13 cellular contexts compared by ENCODE assay signal in genomic region chrX:46582325-46582724, GRCh38. TPM values are rescaled to one million over a fixed set of nuclear protein-coding genes. Genes with fewer than 3 reads are reported as not detected.
DNase-seq lines count a peak whose midpoint lies in the region; ATAC-seq and TF ChIP-seq lines count a peak whose summit lies in the region.
"Had no signal": no experiment of that assay in that cellular context is flagged by ENCODE, and none has a peak within 500 bp of the region (broad histone marks: within the 10 kb centered on the region; RNA-seq: fewer than 3 reads in every experiment).

No MANE protein-coding gene starts in this region.

- TF ChIP-seq POLR2A in uterus (IDR thresholded peaks at IDR 0.05) (no peak), erythroblast (IDR thresholded peaks at IDR 0.05; ENCODE audit: low read length) (no peak)

- no peak for DNase-seq in heart right ventricle
- no peak for DNase-seq in Right ventricle myocardium inferior (ENCODE audit: missing footprints)
- no peak for DNase-seq in brain microvascular endothelial cell
- DNase-seq in hepatic stellate cell (ENCODE audit: low spot score) = peak; percentile 32
- no peak for DNase-seq in uterus
- DNase-seq in hippocampal formation (lab: John Stamatoyannopoulos, UW) = no peak
- DNase-seq in erythroblast (lab: John Stamatoyannopoulos, UW) = no peak
- DNase-seq in COLO829 (ENCODE audit: low spot score) = no peak
- DNase-seq: activated CD4-positive, alpha-beta T cell treated with anti-CD3 and anti-CD28 coated beads, Interleukin-2, amount 10 ng/mL, durations not matched to agents 24 days and 14 days; DMS79; NCI-H187 treated with DMSO at 0.1 percent for 48 hours; T-cell had no signal

- H3K4me3 ChIP-seq in heart right ventricle (no peak overlapping the region), brain microvascular endothelial cell (ENCODE audit: low read depth, low read length) (no peak overlapping the region), uterus (no peak overlapping the region)

- H3K4me1 ChIP-seq in heart right ventricle (peaks cover 0 to 67% (median 37%) of the 10 kb centered on the region in 9 donors), uterus (no peaks in the 10 kb centered on the region)

- H3K9me3 ChIP-seq in heart right ventricle (no peaks in the 10 kb centered on the region), uterus (no peaks in the 10 kb centered on the region)

- H3K27ac ChIP-seq in heart right ventricle (peak overlapping the region in 9 of 10 donors; percentile 20 to 82 (median 62)), brain microvascular endothelial cell (peak overlapping the region; percentile 86), uterus (peak overlapping the region; percentile 33 to 54)

- H3K27me3 ChIP-seq in heart right ventricle (no peaks in the 10 kb centered on the region), brain microvascular endothelial cell (replicated peaks) (no peaks in the 10 kb centered on the region), uterus (no peaks in the 10 kb centered on the region)

- TF ChIP-seq CTCF in heart right ventricle (IDR thresholded peaks at IDR 0.05) (no peak), brain microvascular endothelial cell (IDR thresholded peaks at IDR 0.05; ENCODE audit: low read depth, low read length, missing control alignments) (no peak), uterus (IDR thresholded peaks at IDR 0.05) (no peak)

- intact Hi-C loops in heart right ventricle (cut with DNase I) = no loop called here
- intact Hi-C loops in Right ventricle myocardium inferior (cut with DNase I) = no loop called here
- intact Hi-C loops in uterus (cut with DNase I; ENCODE audit: low total_unique reads) = no loop called here

- ATAC-seq in heart right ventricle (no peak), Right ventricle myocardium inferior (no peak)
- ATAC-seq: HepG2, T-cell had no signal

- in situ Hi-C loops in brain microvascular endothelial cell (cut with HindIII; ENCODE audit: low pct_ligation_motif_present, low sequenced_read_pairs) = no loop called here

- peaks cover 0 to 4% (median 0%) of the 10 kb centered on the region in 9 donors for H3K36me3 ChIP-seq in heart right ventricle
- no peaks in the 10 kb centered on the region for H3K36me3 ChIP-seq in brain microvascular endothelial cell (replicated peaks)
- H3K36me3 ChIP-seq in uterus = no peaks in the 10 kb centered on the region

- whole genome bisulfite sequencing in heart right ventricle, 2 donors = 41 to 42% methylated on average over 3 of the region's 3 CpGs

RNA-seq across cellular contexts. Expression of gene CHST7, which starts 8.8 kb away (rescaled TPM):
- total RNA-seq in heart right ventricle (10 to 100 TPM in 3 of 10 donors, 1 to 10 TPM in 7; 3.5 to 23.0 (median 8.6) TPM), Right ventricle myocardium inferior (15.1 TPM), uterus (10 to 100 TPM in 2 of 4 donors, 1 to 10 TPM in 2; 7.2 to 32.0 (median 9.1) TPM)
- 10 to 100 TPM in 1 of 2 donors, 1 to 10 TPM in 1; 3.7 to 27.7 TPM for polyA plus RNA-seq in heart right ventricle

RNA-seq across cellular contexts. Expression of gene ZNF674, which starts 37.1 kb away (rescaled TPM):
- 1 to 10 TPM; 2.1 to 4.3 (median 2.6) TPM for total RNA-seq in heart right ventricle
- polyA plus RNA-seq in heart right ventricle = 1 to 10 TPM in 1 of 2 donors, under 1 TPM in 1; 0.91 to 1.9 TPM
- total RNA-seq in Right ventricle myocardium inferior = 2.2 TPM
- 1 to 10 TPM; 1.2 to 7.8 (median 5.3) TPM for total RNA-seq in uterus
